Comparison of ENCODE assay signal across 8 cellular contexts in genomic region chr12:108560321-108560721, GRCh38. TPM values are rescaled to one million over a fixed set of nuclear protein-coding genes. Genes with fewer than 3 reads are reported as not detected.
DNase-seq lines count a peak whose midpoint lies in the region; ATAC-seq and TF ChIP-seq lines count a peak whose summit lies in the region.

No MANE protein-coding gene starts in this region.

- peak overlapping the region; percentile 93 to 98 (median 96) for H3K27ac ChIP-seq in sigmoid colon

- ATAC-seq in GM19324 (IDR thresholded peaks at IDR 0.05; ENCODE audit: low FRiP score, unreplicated experiment): no peak
- no peak for ATAC-seq in GM21717 (IDR thresholded peaks at IDR 0.05; ENCODE audit: unreplicated experiment)

- intact Hi-C loops in sigmoid colon (cut with DNase I): loop anchor here (2.0 to 5.0 kb wide), 2 partner anchors 170 to 492 kb away; partner anchors contain the start of genes CORO1C and USP30

- TF ChIP-seq POLR2A in sigmoid colon (IDR thresholded peaks at IDR 0.05): no peak

- H3K4me1 ChIP-seq in sigmoid colon: peaks cover 0 to 73% (median 62%) of the 10 kb centered on the region in 4 donors

- no peak for TF ChIP-seq EP300 in sigmoid colon (IDR thresholded peaks at IDR 0.05)

- TF ChIP-seq CTCF in fibroblast of pulmonary artery (IDR thresholded peaks at IDR 0.05; ENCODE audit: low read length, missing control alignments) (no peak), sigmoid colon (IDR thresholded peaks at IDR 0.05) (no peak)

- peaks cover 3 to 28% (median 9%) of the 10 kb centered on the region in 4 donors for H3K36me3 ChIP-seq in sigmoid colon

- DNase-seq in HCEC 1CT (peak; percentile 45), SW480 (ENCODE audit: low spot score) (peak; percentile 70), fibroblast of pulmonary artery (ENCODE audit: low read depth) (peak; percentile 75), sigmoid colon (no peak), NCI-H1048 (lab: John Stamatoyannopoulos, UW) (no peak)
- no peak for DNase-seq in stimulated activated CD4-positive, alpha-beta T cell treated with anti-CD3 and anti-CD28 coated beads, Interleukin-15, amount 100 ng/mL, for 24 hours

- 0 to 1% methylated on average over 12 of the region's 12 CpGs for WGBS in sigmoid colon, 2 donors

- H3K27me3 ChIP-seq in sigmoid colon: no peaks in the 10 kb centered on the region

- H3K9me3 ChIP-seq in sigmoid colon: no peaks in the 10 kb centered on the region

- peak overlapping the region; percentile 98 for H3K4me3 ChIP-seq in fibroblast of pulmonary artery (replicated peaks; ENCODE audit: low read depth, low read length)
- H3K4me3 ChIP-seq in sigmoid colon: peak overlapping the region; percentile 81 to 97 (median 86)

RNA-seq across cellular contexts. Expression of gene SART3, which starts 0.7 kb away (rescaled TPM):
- 10 to 100 TPM; 45.3 to 69.1 (median 51.8) TPM for total RNA-seq in sigmoid colon
- polyA plus RNA-seq in sigmoid colon: 10 to 100 TPM; 15.3 to 29.9 (median 18.0) TPM

RNA-seq across cellular contexts. Expression of gene ISCU, which starts 2.1 kb away (rescaled TPM):
- total RNA-seq in sigmoid colon: 100 to 1,000 TPM; 197 to 294 (median 260) TPM
- 100 to 1,000 TPM; 117 to 243 (median 187) TPM for polyA plus RNA-seq in sigmoid colon

RNA-seq across cellular contexts. Expression of gene TMEM119, which starts 37.6 kb away (rescaled TPM):
- total RNA-seq in sigmoid colon: 10 to 100 TPM in 1 of 4 donors, 1 to 10 TPM in 2, under 1 TPM in 1; 0.95 to 11.6 (median 6.7) TPM
- 10 to 100 TPM in 1 of 3 donors, 1 to 10 TPM in 2; 1.8 to 16.9 (median 2.4) TPM for polyA plus RNA-seq in sigmoid colon

RNA-seq across cellular contexts. Expression of gene FICD, which starts 45.2 kb away (rescaled TPM):
- 1 to 10 TPM; 2.9 to 5.4 (median 4.1) TPM for total RNA-seq in sigmoid colon
- 1 to 10 TPM in 2 of 3 donors, not detected in 1; 1.2 to 2.9 TPM for polyA plus RNA-seq in sigmoid colon

Comparison
In these comparisons a context has a peak if more than half of its experiments do, and no peak if none do; other contexts are left out.
1. DNase-seq: peak in HCEC 1CT (single experiment), SW480 (single experiment) and fibroblast of pulmonary artery (single experiment); none in sigmoid colon (single experiment), NCI-H1048 (single experiment) and stimulated activated CD4-positive, alpha-beta T cell treated with anti-CD3 and anti-CD28 coated beads, Interleukin-15, amount 100 ng/mL, for 24 hours (single experiment).